In genomic region chr20:3789201-3789600, GRCh38 we compare ENCODE assay signal across 11 cellular contexts. TPM values are rescaled to one million over a fixed set of nuclear protein-coding genes. Genes with fewer than 3 reads are reported as not detected.
DNase-seq lines count a peak whose midpoint lies in the region; ATAC-seq, FAIRE-seq and TF ChIP-seq lines count a peak whose summit lies in the region.
"Not testable (repeated sequence)": the region's sequence is repeated elsewhere in the genome, so short reads cannot be mapped to it uniquely, and the experiment has no call there.
"Had no signal": no experiment of that assay in that cellular context is flagged by ENCODE, and none has a peak within 500 bp of the region (broad histone marks: within the 10 kb centered on the region; RNA-seq: fewer than 3 reads in every experiment).

No MANE protein-coding gene starts in this region.

- TF ChIP-seq RAD21 in A549 (conservative IDR thresholded peaks at IDR 0.05 in 1 of 2, IDR thresholded peaks at IDR 0.05 in 1 of 2); SK-N-SH (IDR thresholded peaks at IDR 0.05; ENCODE audit: low read length): not testable (repeated sequence)

- TF ChIP-seq POLR2A in A549 (IDR thresholded peaks at IDR 0.05; ENCODE audit: low read length); transverse colon (IDR thresholded peaks at IDR 0.05): not testable (repeated sequence)

- H3K4me3 ChIP-seq in A549; GM23338; SK-N-SH (ENCODE audit: low read depth in 2 of 2, low read length in 1 of 2); transverse colon: not testable (repeated sequence)

- H3K36me3 Mint-ChIP-seq in GM23338 (ENCODE audit: low read depth); activated T-cell treated with anti-CD3 and anti-CD28 coated beads, Interleukin-2, amount 50 U/mL, for 72 hours (ENCODE audit: insufficient read depth in 2 of 2); brain; natural killer cell: not testable (repeated sequence)

- intact Hi-C loops in Right ventricle myocardium inferior (cut with DNase I); transverse colon (cut with DNase I; ENCODE audit: low total_unique reads): not testable (repeated sequence)
- intact Hi-C loops in natural killer cell (cut with micrococcal nuclease), result loop anchor here (10.0 kb wide), 1 partner anchor 296 kb away; no protein-coding TSS in a partner anchor

- H3K4me1 ChIP-seq in A549, result peaks cover 35% of the 10 kb centered on the region
- H3K4me1 ChIP-seq in GM23338 (ENCODE audit: insufficient read depth), result not testable (repeated sequence)
- H3K4me1 ChIP-seq in SK-N-SH (ENCODE audit: control insufficient read depth in 1 of 2, insufficient read depth in 2 of 2, low read depth in 1 of 2, low read length in 1 of 2), result peaks cover 19 to 21% of the 10 kb centered on the region in 2 experiments; a peak in 3 of 4 replicates
- peaks cover 23 to 40% (median 31%) of the 10 kb centered on the region in 4 donors for H3K4me1 ChIP-seq in transverse colon

- H3K9me3 ChIP-seq in A549, SK-N-SH, transverse colon: not testable (repeated sequence)

- H3F3A ChIP-seq in GM23338 (replicated peaks; ENCODE audit: low read depth); SK-N-SH (replicated peaks; ENCODE audit: insufficient read depth): not testable (repeated sequence)

- not testable (repeated sequence) for H3K4me3 Mint-ChIP-seq in GM23338
- H3K4me3 Mint-ChIP-seq in activated T-cell treated with anti-CD3 and anti-CD28 coated beads, Interleukin-2, amount 50 U/mL, for 72 hours, result peak overlapping the region; percentile 27 to 48
- H3K4me3 Mint-ChIP-seq in brain (peak overlapping the region in 3 of 5 experiments; percentile 69 to 85 (median 73)), natural killer cell (peak overlapping the region; percentile 29)

- not testable (repeated sequence) for H3K4me1 Mint-ChIP-seq in GM23338
- peaks cover 33% of the 10 kb centered on the region for H3K4me1 Mint-ChIP-seq in activated T-cell treated with anti-CD3 and anti-CD28 coated beads, Interleukin-2, amount 50 U/mL, for 72 hours (ENCODE audit: low read depth)
- H3K4me1 Mint-ChIP-seq in brain, result peaks cover 34% of the 10 kb centered on the region
- H3K4me1 Mint-ChIP-seq in natural killer cell, result peaks cover 15 to 30% of the 10 kb centered on the region in 2 donors

- DNase-seq in A549 (ENCODE audit: low read depth in 1 of 2, low spot score in 1 of 2); GM23338 (ENCODE audit: low spot score); SK-N-SH; activated T-cell treated with anti-CD3 and anti-CD28 coated beads, Interleukin-2, amount 50 U/mL, for 72 hours; natural killer cell; transverse colon: not testable (repeated sequence)
- DNase-seq in Right ventricle myocardium inferior (ENCODE audit: missing footprints), result peak; percentile 4

- not testable (repeated sequence) for H3K9ac ChIP-seq in SK-N-SH

- not testable (repeated sequence) for H3K36me3 ChIP-seq in GM23338 (ENCODE audit: insufficient read depth); SK-N-SH (replicated peaks in 1 of 2; ENCODE audit: control insufficient read depth in 1 of 2, insufficient read depth in 2 of 2, low read length in 1 of 2); transverse colon

- H3K9me3 Mint-ChIP-seq in GM23338; activated T-cell treated with anti-CD3 and anti-CD28 coated beads, Interleukin-2, amount 50 U/mL, for 72 hours; brain; natural killer cell: not testable (repeated sequence)

- ATAC-seq in A549; GM23338; activated T-cell treated with anti-CD3 and anti-CD28 coated beads, Interleukin-2, amount 50 U/mL, for 72 hours (replicated peaks in 1 of 2); Right ventricle myocardium inferior; natural killer cell: not testable (repeated sequence)

- not testable (repeated sequence) for FAIRE-seq in A549 (lab: Jason Lieb, UNC)

- H4K20me1 ChIP-seq in GM23338 (replicated peaks; ENCODE audit: insufficient read depth), result peaks cover 11% of the 10 kb centered on the region
- peaks cover 19% of the 10 kb centered on the region for H4K20me1 ChIP-seq in SK-N-SH (ENCODE audit: insufficient read depth)

- H3K4me2 ChIP-seq in A549, result peak overlapping the region; percentile 41
- H3K4me2 ChIP-seq in GM23338, SK-N-SH: not testable (repeated sequence)

- H3K27me3 Mint-ChIP-seq in GM23338 (ENCODE audit: insufficient read depth, low read depth, poor library complexity), result peaks cover 12% of the 10 kb centered on the region
- not testable (repeated sequence) for H3K27me3 Mint-ChIP-seq in activated T-cell treated with anti-CD3 and anti-CD28 coated beads, Interleukin-2, amount 50 U/mL, for 72 hours (ENCODE audit: low read depth); brain; natural killer cell (ENCODE audit: low read depth in 2 of 2)

- in situ Hi-C loops in transverse colon (cut with MboI; ENCODE audit: low pct_ligation_motif_present in 1 of 4, low pct_unique_long_range_greater_than_20kb in 1 of 4, low sequenced_read_pairs in 3 of 4), result not testable (repeated sequence)

- WGBS in A549 (ENCODE audit: missing lambda C conversion rate), result 91% methylated on average over 4 of the region's 4 CpGs
- whole genome bisulfite sequencing in SK-N-SH (ENCODE audit: low lambda C conversion rate), result 84% methylated on average over 4 of the region's 4 CpGs
- 80 to 93% methylated on average over 2 to 4 of the region's 4 CpGs for WGBS in transverse colon (ENCODE audit: low coverage in 1 of 2), 2 donors

- H2AFZ ChIP-seq in GM23338 (peak overlapping the region; percentile 23; the same call in 1 of the 2 replicates), SK-N-SH (ENCODE audit: low read depth) (0 out of 2 replicates have a peak overlapping the region, but pooled peaks have one; percentile 63)

- not testable (repeated sequence) for TF ChIP-seq EP300 in A549 (IDR thresholded peaks at IDR 0.05); SK-N-SH (IDR thresholded peaks at IDR 0.05; ENCODE audit: borderline replicate concordance in 1 of 2, low read depth in 1 of 2, low read length in 1 of 2); transverse colon (IDR thresholded peaks at IDR 0.05; ENCODE audit: low read depth)

- not testable (repeated sequence) for H3K79me2 ChIP-seq in GM23338 (replicated peaks; ENCODE audit: insufficient read depth)
- H3K79me2 ChIP-seq in SK-N-SH (ENCODE audit: insufficient read depth), result peaks cover 20% of the 10 kb centered on the region

- H3K27ac Mint-ChIP-seq in GM23338; activated T-cell treated with anti-CD3 and anti-CD28 coated beads, Interleukin-2, amount 50 U/mL, for 72 hours: not testable (repeated sequence)
- H3K27ac Mint-ChIP-seq in brain (peak overlapping the region in 2 of 5 experiments; percentile 52 to 92), natural killer cell (peak overlapping the region in 1 of 2 donors; percentile 43)

- CTCF ChIA-PET in A549 (lab: Yijun Ruan, JAX), result interaction anchor here (0.5 to 56.5 kb wide), 6 partner anchors 11 to 1356 kb away, joined by 3 to 1634 read pairs (median 5); partner anchors contain the start of genes ADISSP and HSPA12B
- CTCF ChIA-PET in SK-N-SH (lab: Yijun Ruan, JAX), result interaction anchor here (0.6 to 6.4 kb wide), 5 partner anchors 24 to 244 kb away, joined by 3 to 161 read pairs (median 42); partner anchors contain the start of gene AP5S1

- peaks cover 30% of the 10 kb centered on the region for H3K27me3 ChIP-seq in GM23338 (ENCODE audit: insufficient read depth)
- not testable (repeated sequence) for H3K27me3 ChIP-seq in SK-N-SH (ENCODE audit: insufficient read depth); transverse colon

- POLR2A ChIA-PET in A549 (lab: Yijun Ruan, JAX), result interaction anchor here (0.8 to 1.8 kb wide), 3 partner anchors 24 to 31 kb away, joined by 3 to 8 read pairs (median 6); partner anchors contain the start of gene AP5S1
- POLR2A ChIA-PET in SK-N-SH (lab: Yijun Ruan, JAX), result not testable (repeated sequence)

- not testable (repeated sequence) for H3K9me2 ChIP-seq in GM23338 (ENCODE audit: insufficient read depth); SK-N-SH

- TF ChIP-seq CTCF in A549 (IDR thresholded peaks at IDR 0.05); GM23338 (conservative IDR thresholded peaks at IDR 0.05; ENCODE audit: low read depth in 2 of 2); SK-N-SH (IDR thresholded peaks at IDR 0.05); brain (conservative IDR thresholded peaks at IDR 0.05); natural killer cell (IDR thresholded peaks at IDR 0.05); transverse colon (IDR thresholded peaks at IDR 0.05): not testable (repeated sequence)

- H3K27ac ChIP-seq in A549, result peak overlapping the region; percentile 22 to 96; a peak in 5 of 6 replicates
- not testable (repeated sequence) for H3K27ac ChIP-seq in GM23338 (ENCODE audit: low read depth); SK-N-SH (ENCODE audit: low read depth in 2 of 2, low read length in 1 of 2)
- H3K27ac ChIP-seq in transverse colon, result peak overlapping the region in 3 of 4 donors; percentile 26 to 63 (median 44)

RNA-seq across cellular contexts. Expression of gene CENPB, which starts 2.7 kb away (rescaled TPM):
- polyA plus RNA-seq in A549 (2011; rRNA removed), result 35.9 and 42.6 TPM in 2 replicates
- polyA plus RNA-seq in A549 (2012; cell fraction: cytosol; rRNA removed), result 57.6 and 77.1 TPM in 2 replicates
- 55.5 and 78.2 TPM in 2 replicates for polyA plus RNA-seq in A549 (2012; cell fraction: nucleus; rRNA removed)
- polyA plus RNA-seq in A549 (2017; fragmentation: RNase III; extraction: RNeasy Plus Mini Kit Qiagen cat#74134 plus additional on column Dnase treatment), result 93.1 to 107 TPM (median 106 TPM) in 3 replicates
- polyA minus RNA-seq in A549 (2011; rRNA and poly(A)+ RNA removed), result 49.1 and 52.8 TPM in 2 replicates
- total RNA-seq in GM23338 (2014; rRNA removed; shearing (Covaris generic)), result 44.3 and 52.1 TPM in 2 replicates
- polyA plus RNA-seq in GM23338 (2016; fragmentation: Nextera tagmentation; extraction: Ambion mirVana), result 9.5 and 10.8 TPM in 2 replicates
- 37.6 and 41.2 TPM in 2 replicates for polyA plus RNA-seq in SK-N-SH (2012; rRNA removed)
- 29.8 and 39.9 TPM in 2 replicates for polyA plus RNA-seq in SK-N-SH (2012; cell fraction: cytosol; rRNA removed)
- 26.3 and 35.2 TPM in 2 replicates for polyA plus RNA-seq in SK-N-SH (2012; cell fraction: nucleus; rRNA removed)
- 10 to 100 TPM; 30.4 to 31.5 TPM for total RNA-seq in activated T-cell treated with anti-CD3 and anti-CD28 coated beads, Interleukin-2, amount 50 U/mL, for 72 hours
- 122 TPM for polyA plus RNA-seq in brain (ENCODE audit: insufficient read depth, low read depth, low replicate concordance)
- 68.2 TPM for total RNA-seq in Right ventricle myocardium inferior
- total RNA-seq in natural killer cell, result 10 to 100 TPM; 46.7 to 62.6 (median 55.4) TPM
- total RNA-seq in transverse colon, result 10 to 100 TPM; 66.6 to 83.1 (median 72.8) TPM

RNA-seq across cellular contexts. Expression of gene CDC25B, which starts 6.9 kb away (rescaled TPM):
- polyA plus RNA-seq in A549 (2011; rRNA removed), result 133 and 136 TPM in 2 replicates
- 173 and 193 TPM in 2 replicates for polyA plus RNA-seq in A549 (2012; cell fraction: cytosol; rRNA removed)
- 307 and 346 TPM in 2 replicates for polyA plus RNA-seq in A549 (2012; cell fraction: nucleus; rRNA removed)
- 129 to 150 TPM (median 140 TPM) in 3 replicates for polyA plus RNA-seq in A549 (2017; fragmentation: RNase III; extraction: RNeasy Plus Mini Kit Qiagen cat#74134 plus additional on column Dnase treatment)
- 101 and 126 TPM in 2 replicates for polyA minus RNA-seq in A549 (2011; rRNA and poly(A)+ RNA removed)
- 19.9 and 33.0 TPM in 2 replicates for total RNA-seq in GM23338 (2014; rRNA removed; shearing (Covaris generic))
- polyA plus RNA-seq in GM23338 (2016; fragmentation: Nextera tagmentation; extraction: Ambion mirVana), result 9.8 and 10.5 TPM in 2 replicates
- 41.5 and 56.5 TPM in 2 replicates for polyA plus RNA-seq in SK-N-SH (2012; rRNA removed)
- 26.5 and 35.3 TPM in 2 replicates for polyA plus RNA-seq in SK-N-SH (2012; cell fraction: cytosol; rRNA removed)
- polyA plus RNA-seq in SK-N-SH (2012; cell fraction: nucleus; rRNA removed), result 173 and 208 TPM in 2 replicates
- total RNA-seq in activated T-cell treated with anti-CD3 and anti-CD28 coated beads, Interleukin-2, amount 50 U/mL, for 72 hours, result 100 to 1,000 TPM; 121 to 128 TPM
- polyA plus RNA-seq in brain (ENCODE audit: insufficient read depth, low read depth, low replicate concordance), result 139 TPM
- total RNA-seq in Right ventricle myocardium inferior, result 10.1 TPM
- 100 to 1,000 TPM; 123 to 147 (median 143) TPM for total RNA-seq in natural killer cell
- total RNA-seq in transverse colon, result 10 to 100 TPM; 14.1 to 89.4 (median 39.5) TPM

RNA-seq across cellular contexts. Expression of gene SPEF1, which starts 8.0 kb away (rescaled TPM):
- polyA plus RNA-seq in A549 (2011; rRNA removed) (0.41 and 0.46 TPM in 2 replicates), A549 (2017; fragmentation: RNase III; extraction: RNeasy Plus Mini Kit Qiagen cat#74134 plus additional on column Dnase treatment) (0.89 to 1.4 TPM (median 1.3 TPM) in 3 replicates), GM23338 (2016; fragmentation: Nextera tagmentation; extraction: Ambion mirVana) (0.68 and 0.85 TPM in 2 replicates), SK-N-SH (2012; rRNA removed) (1.6 and 1.8 TPM in 2 replicates), brain (ENCODE audit: insufficient read depth, low read depth, low replicate concordance) (1.0 TPM)
- 1.1 and 1.2 TPM in 2 replicates for polyA plus RNA-seq in A549 (2012; cell fraction: cytosol; rRNA removed)
- 4.2 and 4.5 TPM in 2 replicates for polyA plus RNA-seq in A549 (2012; cell fraction: nucleus; rRNA removed)
- polyA minus RNA-seq in A549 (2011; rRNA and poly(A)+ RNA removed), result 0.15 and 0.21 TPM in 2 replicates
- total RNA-seq in GM23338 (2014; rRNA removed; shearing (Covaris generic)), result 0.69 and 1.3 TPM in 2 replicates
- polyA plus RNA-seq in SK-N-SH (2012; cell fraction: cytosol; rRNA removed), result 1.1 and 1.4 TPM in 2 replicates
- 4.5 and 5.8 TPM in 2 replicates for polyA plus RNA-seq in SK-N-SH (2012; cell fraction: nucleus; rRNA removed)
- under 1 TPM; 0.48 to 0.49 TPM for total RNA-seq in activated T-cell treated with anti-CD3 and anti-CD28 coated beads, Interleukin-2, amount 50 U/mL, for 72 hours
- total RNA-seq in Right ventricle myocardium inferior (0.14 TPM), natural killer cell (under 1 TPM in 1 of 3 donors, not detected in 2; 0.23 TPM), transverse colon (under 1 TPM in 1 of 4 donors, not detected in 3; 0.14 TPM)
- total RNA-seq: HT1080, SJSA1 had no signal
- polyA plus RNA-seq: CD14-positive monocyte had no signal

RNA-seq across cellular contexts. Expression of gene ADISSP, which starts 21.6 kb away (rescaled TPM):
- polyA plus RNA-seq in A549 (2011; rRNA removed) (43.9 and 44.0 TPM in 2 replicates), A549 (2017; fragmentation: RNase III; extraction: RNeasy Plus Mini Kit Qiagen cat#74134 plus additional on column Dnase treatment) (93.2 to 104 TPM (median 95.2 TPM) in 3 replicates), GM23338 (2016; fragmentation: Nextera tagmentation; extraction: Ambion mirVana) (126 and 131 TPM in 2 replicates), SK-N-SH (2012; rRNA removed) (59.9 and 73.9 TPM in 2 replicates), brain (ENCODE audit: insufficient read depth, low read depth, low replicate concordance) (54.2 TPM)
- 162 and 207 TPM in 2 replicates for polyA plus RNA-seq in A549 (2012; cell fraction: cytosol; rRNA removed)
- 139 and 182 TPM in 2 replicates for polyA plus RNA-seq in A549 (2012; cell fraction: nucleus; rRNA removed)
- polyA minus RNA-seq in A549 (2011; rRNA and poly(A)+ RNA removed), result 49.7 and 55.6 TPM in 2 replicates
- total RNA-seq in GM23338 (2014; rRNA removed; shearing (Covaris generic)), result 79.0 and 86.6 TPM in 2 replicates
- 31.6 and 54.9 TPM in 2 replicates for polyA plus RNA-seq in SK-N-SH (2012; cell fraction: cytosol; rRNA removed)
- 36.1 and 49.8 TPM in 2 replicates for polyA plus RNA-seq in SK-N-SH (2012; cell fraction: nucleus; rRNA removed)
- 10 to 100 TPM; 26.3 to 35.8 TPM for total RNA-seq in activated T-cell treated with anti-CD3 and anti-CD28 coated beads, Interleukin-2, amount 50 U/mL, for 72 hours
- total RNA-seq in Right ventricle myocardium inferior (14.6 TPM), natural killer cell (10 to 100 TPM; 10.1 to 13.5 (median 12.3) TPM), transverse colon (10 to 100 TPM in 3 of 4 donors, 1 to 10 TPM in 1; 3.0 to 19.9 (median 16.3) TPM)

RNA-seq across cellular contexts. Expression of gene AP5S1, which starts 31.1 kb away (rescaled TPM):
- polyA plus RNA-seq in A549 (2011; rRNA removed) (10.2 and 11.8 TPM in 2 replicates), A549 (2017; fragmentation: RNase III; extraction: RNeasy Plus Mini Kit Qiagen cat#74134 plus additional on column Dnase treatment) (17.7 to 20.6 TPM (median 19.9 TPM) in 3 replicates), GM23338 (2016; fragmentation: Nextera tagmentation; extraction: Ambion mirVana) (1.8 and 2.8 TPM in 2 replicates), SK-N-SH (2012; rRNA removed) (8.6 and 10.3 TPM in 2 replicates), brain (ENCODE audit: insufficient read depth, low read depth, low replicate concordance) (15.1 TPM)
- 15.6 and 19.0 TPM in 2 replicates for polyA plus RNA-seq in A549 (2012; cell fraction: cytosol; rRNA removed)
- polyA plus RNA-seq in A549 (2012; cell fraction: nucleus; rRNA removed), result 15.2 and 20.0 TPM in 2 replicates
- 21.2 and 27.1 TPM in 2 replicates for polyA minus RNA-seq in A549 (2011; rRNA and poly(A)+ RNA removed)
- 1.2 and 1.8 TPM in 2 replicates for total RNA-seq in GM23338 (2014; rRNA removed; shearing (Covaris generic))
- polyA plus RNA-seq in SK-N-SH (2012; cell fraction: cytosol; rRNA removed), result 4.7 and 6.5 TPM in 2 replicates
- 9.7 and 10.8 TPM in 2 replicates for polyA plus RNA-seq in SK-N-SH (2012; cell fraction: nucleus; rRNA removed)
- total RNA-seq in activated T-cell treated with anti-CD3 and anti-CD28 coated beads, Interleukin-2, amount 50 U/mL, for 72 hours, result 10 to 100 TPM; 10.3 to 13.7 TPM
- total RNA-seq in Right ventricle myocardium inferior (9.8 TPM), natural killer cell (10 to 100 TPM in 2 of 3 donors, 1 to 10 TPM in 1; 7.9 to 12.3 (median 12.1) TPM), transverse colon (10 to 100 TPM in 3 of 4 donors, 1 to 10 TPM in 1; 9.1 to 38.5 (median 17.0) TPM)
